ENCODE assay signal across 8 cellular contexts in genomic region chr2:156892449-156893335, GRCh38.
DNase-seq lines count a peak whose midpoint lies in the region; ATAC-seq and TF ChIP-seq lines count a peak whose summit lies in the region.

No MANE protein-coding gene starts in this region.

- H3K27ac Mint-ChIP-seq in activated naive CD8-positive, alpha-beta T cell treated with anti-CD3 and anti-CD28 coated beads, Interleukin-2, amount 50 U/mL, for 24 hours = no peak overlapping the region
- H3K27ac Mint-ChIP-seq in T-cell = no peak overlapping the region

- no peaks in the 10 kb centered on the region for H3K4me1 ChIP-seq in right cardiac atrium (ENCODE audit: control insufficient read depth, insufficient read depth, low read length)

- peaks cover 13% of the 10 kb centered on the region for H3K4me1 Mint-ChIP-seq in activated naive CD8-positive, alpha-beta T cell treated with anti-CD3 and anti-CD28 coated beads, Interleukin-2, amount 50 U/mL, for 24 hours
- peaks cover 6 to 8% (median 8%) of the 10 kb centered on the region in 3 donors for H3K4me1 Mint-ChIP-seq in T-cell

- intact Hi-C loops in right cardiac atrium (cut with DNase I) = no loop called here

- POLR2A ChIA-PET in T-cell (lab: Charles Lee) = no interaction called here

- CTCF ChIA-PET in T-cell (lab: Charles Lee) = interaction anchor here in 1 of 2 donors (0.6 kb wide), 1 partner anchor 1127 kb away, joined by 3 read pairs; no protein-coding TSS in a partner anchor

- ATAC-seq in HG02870 (IDR thresholded peaks at IDR 0.05; ENCODE audit: unreplicated experiment) (peak; percentile 35), right cardiac atrium (peak; percentile 66 to 81), T-cell (replicated peaks in 1 of 4) (no peak)
- peak; percentile 55 for ATAC-seq in activated naive CD8-positive, alpha-beta T cell treated with anti-CD3 and anti-CD28 coated beads, Interleukin-2, amount 50 U/mL, for 24 hours

- peak; percentile 65 for TF ChIP-seq CTCF in 22Rv1 (IDR thresholded peaks at IDR 0.05)
- TF ChIP-seq CTCF in GM12864 (IDR thresholded peaks at IDR 0.05; ENCODE audit: low read depth, low read length, missing control alignments) = peak; percentile 51

- H3K4me3 ChIP-seq in GM12864 (ENCODE audit: low read depth, low read length) = no peak overlapping the region
- peak overlapping the region; percentile 74 for H3K4me3 ChIP-seq in right cardiac atrium (ENCODE audit: low read length)
- peak overlapping the region; percentile 35 for H3K4me3 ChIP-seq in skeletal muscle cell (ENCODE audit: low read depth, low read length)

- no peaks in the 10 kb centered on the region for H3K27me3 ChIP-seq in right cardiac atrium (ENCODE audit: control insufficient read depth, insufficient read depth)

- DNase-seq in GM12864 (ENCODE audit: low read depth) = peak; percentile 3
- DNase-seq in NCI-H2081 treated with DMSO at 0.1 percent for 48 hours (lab: John Stamatoyannopoulos, UW) = peak; percentile 44
- peak; percentile 1 for DNase-seq in activated naive CD8-positive, alpha-beta T cell treated with anti-CD3 and anti-CD28 coated beads, Interleukin-2, amount 50 U/mL, for 24 hours
- DNase-seq in right cardiac atrium = no peak
- no peak for DNase-seq in skeletal muscle cell (ENCODE audit: low read depth)
- DNase-seq in T-cell = no peak

- H3K36me3 Mint-ChIP-seq in activated naive CD8-positive, alpha-beta T cell treated with anti-CD3 and anti-CD28 coated beads, Interleukin-2, amount 50 U/mL, for 24 hours (ENCODE audit: low read depth) = no peaks in the 10 kb centered on the region
- no peaks in the 10 kb centered on the region for H3K36me3 Mint-ChIP-seq in T-cell

- H3K27me3 Mint-ChIP-seq in activated naive CD8-positive, alpha-beta T cell treated with anti-CD3 and anti-CD28 coated beads, Interleukin-2, amount 50 U/mL, for 24 hours = peaks cover 41% of the 10 kb centered on the region
- peaks cover 8 to 29% of the 10 kb centered on the region in 2 donors for H3K27me3 Mint-ChIP-seq in T-cell

- H3K27ac ChIP-seq in 22Rv1 = peak overlapping the region; percentile 57
- H3K27ac ChIP-seq in right cardiac atrium (ENCODE audit: low read length) = no peak overlapping the region

- 4% methylated on average over 15 of the region's 15 CpGs for WGBS in right cardiac atrium

- H3K9me3 Mint-ChIP-seq in activated naive CD8-positive, alpha-beta T cell treated with anti-CD3 and anti-CD28 coated beads, Interleukin-2, amount 50 U/mL, for 24 hours = peaks cover under 1% of the 10 kb centered on the region
- peaks cover 0 to under 1% (median 0%) of the 10 kb centered on the region in 3 donors for H3K9me3 Mint-ChIP-seq in T-cell

- H3K9me3 ChIP-seq in right cardiac atrium (ENCODE audit: control insufficient read depth, low read length) = no peaks in the 10 kb centered on the region

- H3K4me3 Mint-ChIP-seq in activated naive CD8-positive, alpha-beta T cell treated with anti-CD3 and anti-CD28 coated beads, Interleukin-2, amount 50 U/mL, for 24 hours = no peak overlapping the region
- H3K4me3 Mint-ChIP-seq in T-cell = no peak overlapping the region

Comparison
In these comparisons a context has a peak if more than half of its experiments do, and no peak if none do; other contexts are left out.
1. DNase-seq: peak in GM12864 (single experiment), NCI-H2081 treated with DMSO at 0.1 percent for 48 hours (single experiment) and activated naive CD8-positive, alpha-beta T cell treated with anti-CD3 and anti-CD28 coated beads, Interleukin-2, amount 50 U/mL, for 24 hours (single experiment); none in right cardiac atrium (0 of 3), skeletal muscle cell (single experiment) and T-cell (0 of 34).
2. ATAC-seq: peak in HG02870 (single experiment), activated naive CD8-positive, alpha-beta T cell treated with anti-CD3 and anti-CD28 coated beads, Interleukin-2, amount 50 U/mL, for 24 hours (single experiment) and right cardiac atrium (2 of 2); none in T-cell (0 of 4).